Comparison of ENCODE assay signal across 8 cellular contexts in the genomic region with DNA sequence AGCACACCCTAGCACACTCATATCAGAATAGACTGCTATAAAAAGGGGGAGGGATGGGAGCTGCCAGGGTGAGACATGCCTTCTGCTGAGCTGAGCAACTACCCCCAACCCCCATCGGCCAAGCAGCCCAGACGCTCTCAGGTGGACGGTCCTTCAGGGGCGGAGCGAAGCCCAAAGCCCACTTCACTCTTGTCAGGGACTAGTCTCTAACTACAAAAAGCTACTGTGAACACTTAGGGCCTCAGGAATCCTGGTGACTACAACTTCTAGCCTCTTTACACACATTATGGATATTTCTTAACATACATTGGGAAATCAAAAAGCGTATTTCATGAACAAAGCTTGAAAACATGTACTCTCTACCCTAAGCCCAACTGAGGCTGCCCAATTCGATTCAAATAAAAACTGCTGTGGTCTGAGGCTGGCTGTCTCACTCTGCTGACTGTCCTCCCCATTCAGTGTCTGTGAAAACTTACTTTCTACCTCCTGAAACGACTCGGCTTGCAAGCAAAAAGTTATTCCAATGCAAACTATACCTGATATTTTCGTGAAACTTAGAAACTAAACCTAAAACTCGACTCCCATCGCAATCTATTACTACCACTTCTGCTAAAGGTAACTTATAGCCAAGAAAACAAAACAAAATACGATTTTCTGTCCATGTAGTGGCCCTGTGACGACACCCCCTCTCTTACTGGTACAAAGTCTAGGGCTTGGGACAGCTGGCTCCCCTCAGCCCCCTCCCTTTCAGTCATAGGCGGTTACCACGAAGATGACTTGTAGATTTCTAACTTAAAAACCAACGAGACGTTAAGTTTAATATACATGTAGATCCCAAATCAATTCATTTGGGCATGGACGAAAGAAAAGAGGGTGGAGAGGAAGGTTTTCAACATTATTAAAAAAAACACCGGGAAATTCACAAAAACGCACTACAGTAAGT. TPM values are rescaled to one million over a fixed set of nuclear protein-coding genes. Genes with fewer than 3 reads are reported as not detected.
A peak's percentile ranks its signal among the peaks of the same experiment; 100 is the strongest.
DNase-seq lines count a peak whose midpoint lies in the region; ATAC-seq lines count a peak whose summit lies in the region.

No MANE protein-coding gene starts in this region.

- H3K27ac ChIP-seq in skin epidermis: peak overlapping the region; percentile 89 to 100 (median 98)

- no peak for ATAC-seq in GM21737 (IDR thresholded peaks at IDR 0.05; ENCODE audit: unreplicated experiment)

- intact Hi-C loops in activated naive CD4-positive, alpha-beta T cell treated with anti-CD3 and anti-CD28 coated beads for 36 hours (cut with micrococcal nuclease): loop anchor here (1.0 to 10.0 kb wide), 8 partner anchors 8 to 808 kb away; partner anchors contain the start of genes AFTPH, RAB1A, SLC1A4 and SPRED2

- peak; percentile 53 for DNase-seq in activated naive CD4-positive, alpha-beta T cell treated with anti-CD3 and anti-CD28 coated beads for 36 hours
- no peak for DNase-seq in activated naive CD4-positive, alpha-beta T cell (lab: John Stamatoyannopoulos, UW)
- DNase-seq in NCI-H82 treated with DMSO at 0.1 percent for 48 hours (lab: John Stamatoyannopoulos, UW; ENCODE audit: unreplicated experiment) (peak; percentile 54), amniotic stem cell (lab: John Stamatoyannopoulos, UW) (peak; percentile 18), mesenteric fat pad (ENCODE audit: low spot score) (no peak)

- H3K27me3 Mint-ChIP-seq in activated naive CD4-positive, alpha-beta T cell treated with anti-CD3 and anti-CD28 coated beads for 36 hours (ENCODE audit: low read depth): no peaks in the 10 kb centered on the region

- H3K4me3 Mint-ChIP-seq in activated naive CD4-positive, alpha-beta T cell treated with anti-CD3 and anti-CD28 coated beads for 36 hours: peak overlapping the region; percentile 79

- no peaks in the 10 kb centered on the region for H3K9me3 ChIP-seq in iPS-18c (ENCODE audit: control insufficient read depth, insufficient read depth, low read length)

- peaks cover 72% of the 10 kb centered on the region for H3K4me1 Mint-ChIP-seq in activated naive CD4-positive, alpha-beta T cell treated with anti-CD3 and anti-CD28 coated beads for 36 hours (ENCODE audit: low read depth)

- no peaks in the 10 kb centered on the region for H3K9me3 Mint-ChIP-seq in activated naive CD4-positive, alpha-beta T cell treated with anti-CD3 and anti-CD28 coated beads for 36 hours

- CTCF ChIA-PET in activated naive CD4-positive, alpha-beta T cell treated with anti-CD3 and anti-CD28 coated beads for 36 hours (lab: Charles Lee): interaction anchor here (0.6 to 11.2 kb wide), 14 partner anchors 10 to 653 kb away, joined by 3 to 105 read pairs (median 5); no protein-coding TSS in a partner anchor

- H3K36me3 Mint-ChIP-seq in activated naive CD4-positive, alpha-beta T cell treated with anti-CD3 and anti-CD28 coated beads for 36 hours (ENCODE audit: low read depth): no peaks in the 10 kb centered on the region

- H3K4me3 ChIP-seq in iPS-18c (ENCODE audit: insufficient read depth, low read depth, low read length) (peak overlapping the region; percentile 82), skin epidermis (peak overlapping the region; percentile 68 to 97 (median 89))

- H3K27ac Mint-ChIP-seq in activated naive CD4-positive, alpha-beta T cell treated with anti-CD3 and anti-CD28 coated beads for 36 hours: peak overlapping the region; percentile 83

RNA-seq across cellular contexts. Expression of gene SERTAD2, which starts 1.2 kb away (rescaled TPM):
- total RNA-seq in activated naive CD4-positive, alpha-beta T cell treated with anti-CD3 and anti-CD28 coated beads for 36 hours: 10 to 100 TPM; 11.4 to 11.6 TPM
- 19.7 TPM for total RNA-seq in mesenteric fat pad

Comparison
In these comparisons a context has a peak if more than half of its experiments do, and no peak if none do; other contexts are left out.
1. DNase-seq: peak in activated naive CD4-positive, alpha-beta T cell treated with anti-CD3 and anti-CD28 coated beads for 36 hours (single experiment), NCI-H82 treated with DMSO at 0.1 percent for 48 hours (single experiment) and amniotic stem cell (single experiment); none in activated naive CD4-positive, alpha-beta T cell (0 of 4) and mesenteric fat pad (single experiment).